19 cellular contexts compared by ENCODE assay signal in genomic region chr14:74871819-74872218, GRCh38. TPM values are rescaled to one million over a fixed set of nuclear protein-coding genes. Genes with fewer than 3 reads are reported as not detected.
DNase-seq lines count a peak whose midpoint lies in the region; ATAC-seq and TF ChIP-seq lines count a peak whose summit lies in the region.
"Had no signal": no experiment of that assay in that cellular context is flagged by ENCODE, and none has a peak within 500 bp of the region (broad histone marks: within the 10 kb centered on the region; RNA-seq: fewer than 3 reads in every experiment).

No MANE protein-coding gene starts in this region.

- no peak for ATAC-seq in activated CD8-positive, alpha-beta memory T cell treated with anti-CD3 and anti-CD28 coated beads, Interleukin-2, amount 10 ng/mL, durations not matched to agents 7 days and 5 days
- no peak for ATAC-seq in GM21447 (IDR thresholded peaks at IDR 0.05; ENCODE audit: unreplicated experiment)
- ATAC-seq: CD8-positive, alpha-beta T cell; GM23338 had no signal

- DNase-seq in activated CD8-positive, alpha-beta memory T cell treated with anti-CD3 and anti-CD28 coated beads, Interleukin-2, amount 50 U/mL, for 48 hours = peak; percentile 30
- DNase-seq in activated CD8-positive, alpha-beta memory T cell treated with anti-CD3 and anti-CD28 coated beads, Interleukin-2, amount 10 ng/mL, durations not matched to agents 7 days and 5 days = no peak
- DNase-seq in endodermal cell (peak; percentile 21), NCI-H2196 treated with DMSO at 0.1 percent for 48 hours (lab: John Stamatoyannopoulos, UW; ENCODE audit: unreplicated experiment) (no peak)
- DNase-seq: Caco-2; CD4-positive, CD25-positive, alpha-beta regulatory T cell; DMS153; DND-41 had no signal

- no peaks in the 10 kb centered on the region for H3K27me3 Mint-ChIP-seq in activated CD8-positive, alpha-beta memory T cell treated with anti-CD3 and anti-CD28 coated beads, Interleukin-2, amount 10 ng/mL, durations not matched to agents 7 days and 5 days
- peaks cover 46% of the 10 kb centered on the region for H3K27me3 Mint-ChIP-seq in endodermal cell (ENCODE audit: insufficient read depth)
- H3K27me3 Mint-ChIP-seq: B cell had no signal

- no peak overlapping the region for H3K27ac Mint-ChIP-seq in activated CD8-positive, alpha-beta memory T cell treated with anti-CD3 and anti-CD28 coated beads, Interleukin-2, amount 10 ng/mL, durations not matched to agents 7 days and 5 days
- H3K27ac Mint-ChIP-seq in endodermal cell = no peak overlapping the region
- H3K27ac Mint-ChIP-seq: B cell; CD4-positive, CD25-positive, alpha-beta regulatory T cell; CD8-positive, alpha-beta T cell; GM23338 had no signal

- no peak overlapping the region for H3K4me3 ChIP-seq in endodermal cell (ENCODE audit: low read length)
- no peak overlapping the region for H3K4me3 ChIP-seq in liver (ENCODE audit: low read depth in 1 of 3, low read length in 3 of 3)
- H3K4me3 ChIP-seq: BLaER1, GM23338, HAP-1 had no signal

- no peak overlapping the region for H3K9ac ChIP-seq in endodermal cell (ENCODE audit: extremely low read depth, low read length, poor library complexity, severe bottlenecking)
- H3K9ac ChIP-seq in liver (ENCODE audit: low read depth in 1 of 2, low read length in 2 of 2) = no peak overlapping the region
- H3K9ac ChIP-seq: BLaER1 had no signal

- no peak for TF ChIP-seq CTCF in endodermal cell (conservative IDR thresholded peaks at IDR 0.05)
- no peak for TF ChIP-seq CTCF in liver (IDR thresholded peaks at IDR 0.05; ENCODE audit: low read depth, low read length, missing input control)

- no peaks in the 10 kb centered on the region for H3K36me3 ChIP-seq in endodermal cell (ENCODE audit: control insufficient read depth, insufficient read depth, low read length)
- no peaks in the 10 kb centered on the region for H3K36me3 ChIP-seq in liver (ENCODE audit: control insufficient read depth in 4 of 4, insufficient read depth in 3 of 4, low read depth in 1 of 4, low read length in 3 of 4)
- H3K36me3 ChIP-seq: BLaER1, HAP-1 had no signal

- CTCF ChIA-PET in activated CD8-positive, alpha-beta memory T cell treated with anti-CD3 and anti-CD28 coated beads, Interleukin-2, amount 10 ng/mL, durations not matched to agents 7 days and 5 days (lab: Charles Lee) = interaction anchor here (1.0 to 18.6 kb wide), 7 partner anchors 9 to 260 kb away, joined by 3 to 271 read pairs (median 7); partner anchors contain the start of gene LTBP2

- H3K27me3 ChIP-seq in endodermal cell (ENCODE audit: control insufficient read depth, insufficient read depth, low read length, poor library complexity, severe bottlenecking) (peaks cover 51% of the 10 kb centered on the region), liver (ENCODE audit: control insufficient read depth in 4 of 4, insufficient read depth in 4 of 4, low read length in 3 of 4) (no peaks in the 10 kb centered on the region)
- H3K27me3 ChIP-seq: BLaER1 had no signal

- no peak for TF ChIP-seq RAD21 in liver (IDR thresholded peaks at IDR 0.05)

- no peaks in the 10 kb centered on the region for H3K9me3 ChIP-seq in endodermal cell (ENCODE audit: control insufficient read depth, low read length)
- no peaks in the 10 kb centered on the region for H3K9me3 ChIP-seq in liver (ENCODE audit: control insufficient read depth in 4 of 4, low read length in 3 of 4)
- H3K9me3 ChIP-seq: BLaER1, Caco-2, HAP-1 had no signal

- H3K9me3 Mint-ChIP-seq in activated CD8-positive, alpha-beta memory T cell treated with anti-CD3 and anti-CD28 coated beads, Interleukin-2, amount 10 ng/mL, durations not matched to agents 7 days and 5 days (ENCODE audit: low read depth) = no peaks in the 10 kb centered on the region
- H3K9me3 Mint-ChIP-seq in endodermal cell = no peaks in the 10 kb centered on the region
- H3K9me3 Mint-ChIP-seq: CD4-positive, CD25-positive, alpha-beta regulatory T cell; CD8-positive, alpha-beta T cell; GM23338 had no signal

- H3K4me1 ChIP-seq in endodermal cell (ENCODE audit: control insufficient read depth, insufficient read depth, low read length) = no peaks in the 10 kb centered on the region
- peaks cover 0 to 7% (median 4%) of the 10 kb centered on the region in 4 donors for H3K4me1 ChIP-seq in liver (ENCODE audit: control insufficient read depth in 4 of 4, insufficient read depth in 4 of 4, low read length in 3 of 4)
- H3K4me1 ChIP-seq: Caco-2, HAP-1 had no signal

- H3K4me3 Mint-ChIP-seq in activated CD8-positive, alpha-beta memory T cell treated with anti-CD3 and anti-CD28 coated beads, Interleukin-2, amount 10 ng/mL, durations not matched to agents 7 days and 5 days = no peak overlapping the region
- no peak overlapping the region for H3K4me3 Mint-ChIP-seq in endodermal cell
- H3K4me3 Mint-ChIP-seq: B cell; CD4-positive, CD25-positive, alpha-beta regulatory T cell; CD8-positive, alpha-beta T cell; GM23338 had no signal

- H3K36me3 Mint-ChIP-seq in activated CD8-positive, alpha-beta memory T cell treated with anti-CD3 and anti-CD28 coated beads, Interleukin-2, amount 10 ng/mL, durations not matched to agents 7 days and 5 days = no peaks in the 10 kb centered on the region
- H3K36me3 Mint-ChIP-seq in endodermal cell (ENCODE audit: low read depth) = no peaks in the 10 kb centered on the region
- H3K36me3 Mint-ChIP-seq: CD4-positive, CD25-positive, alpha-beta regulatory T cell; CD8-positive, alpha-beta T cell had no signal

- no peak overlapping the region for H3K27ac ChIP-seq in endodermal cell (ENCODE audit: low read depth, low read length)
- H3K27ac ChIP-seq in liver (ENCODE audit: low read depth in 1 of 2, low read length in 2 of 2) = no peak overlapping the region
- H3K27ac ChIP-seq: BLaER1, C4-2B had no signal

- WGBS in endodermal cell (ENCODE audit: insufficient coverage in 1 of 2, insufficient read length in 1 of 2), 2 experiments = 91 to 98% methylated on average over 4 of the region's 4 CpGs
- WGBS in liver = 42% methylated on average over 4 of the region's 4 CpGs

- peaks cover 37% of the 10 kb centered on the region for H3K4me1 Mint-ChIP-seq in activated CD8-positive, alpha-beta memory T cell treated with anti-CD3 and anti-CD28 coated beads, Interleukin-2, amount 10 ng/mL, durations not matched to agents 7 days and 5 days
- H3K4me1 Mint-ChIP-seq in endodermal cell = no peaks in the 10 kb centered on the region

TF ChIP-seq in liver, 16 proteins besides CTCF, POLR2A, EP300 and RAD21:
- TF ChIP-seq RXRA (IDR thresholded peaks at IDR 0.05) (peak; percentile 54 to 73), SP1 (IDR thresholded peaks at IDR 0.05) (peak; percentile 20), REST (IDR thresholded peaks at IDR 0.05) (no peak)

RNA-seq across cellular contexts. Expression of gene PROX2, which starts 4.1 kb away (rescaled TPM):
- total RNA-seq in activated CD8-positive, alpha-beta memory T cell treated with anti-CD3 and anti-CD28 coated beads, Interleukin-2, amount 10 ng/mL, durations not matched to agents 7 days and 5 days = under 1 TPM; 0.21 to 0.44 TPM
- total RNA-seq in endodermal cell = not detected
- polyA plus RNA-seq in endodermal cell (2013, experiment 1 of 2) = not detected
- polyA plus RNA-seq in endodermal cell (2013, experiment 2 of 2) = not detected
- total RNA-seq in liver = not detected
- under 1 TPM in 1 of 2 donors, not detected in 1; 0.06 TPM for polyA plus RNA-seq in liver
- total RNA-seq: A172; A673; Caco-2; CD4-positive, CD25-positive, alpha-beta regulatory T cell; GM23338; H4 had no signal

RNA-seq across cellular contexts. Expression of gene DLST, which starts 9.9 kb away (rescaled TPM):
- 100 to 1,000 TPM; 106 to 119 TPM for total RNA-seq in activated CD8-positive, alpha-beta memory T cell treated with anti-CD3 and anti-CD28 coated beads, Interleukin-2, amount 10 ng/mL, durations not matched to agents 7 days and 5 days
- total RNA-seq in endodermal cell = 100 to 1,000 TPM; 119 to 126 TPM
- polyA plus RNA-seq in endodermal cell (2013, experiment 1 of 2) = 84.7 TPM
- 76.8 TPM for polyA plus RNA-seq in endodermal cell (2013, experiment 2 of 2)
- 10 to 100 TPM; 41.0 to 58.0 TPM for total RNA-seq in liver
- 10 to 100 TPM; 10.7 to 69.3 TPM for polyA plus RNA-seq in liver

RNA-seq across cellular contexts. Expression of gene RPS6KL1, which starts 51.2 kb away (rescaled TPM):
- 1 to 10 TPM; 2.5 to 3.6 TPM for total RNA-seq in activated CD8-positive, alpha-beta memory T cell treated with anti-CD3 and anti-CD28 coated beads, Interleukin-2, amount 10 ng/mL, durations not matched to agents 7 days and 5 days
- total RNA-seq in endodermal cell (10 to 100 TPM in 1 of 2 donors, 1 to 10 TPM in 1; 4.4 to 10.4 TPM), liver (1 to 10 TPM; 5.8 to 5.9 TPM)
- polyA plus RNA-seq in endodermal cell (2013, experiment 1 of 2) = 9.9 TPM
- 8.9 TPM for polyA plus RNA-seq in endodermal cell (2013, experiment 2 of 2)
- 1 to 10 TPM; 1.1 to 1.9 TPM for polyA plus RNA-seq in liver
- total RNA-seq: A172, H4 had no signal

Comparison
In these comparisons a context has a peak if more than half of its experiments do, and no peak if none do; other contexts are left out.
1. DNase-seq: peak in activated CD8-positive, alpha-beta memory T cell treated with anti-CD3 and anti-CD28 coated beads, Interleukin-2, amount 50 U/mL, for 48 hours (single experiment) and endodermal cell (single experiment); none in activated CD8-positive, alpha-beta memory T cell treated with anti-CD3 and anti-CD28 coated beads, Interleukin-2, amount 10 ng/mL, durations not matched to agents 7 days and 5 days (single experiment) and NCI-H2196 treated with DMSO at 0.1 percent for 48 hours (single experiment).